In the genomic region with DNA sequence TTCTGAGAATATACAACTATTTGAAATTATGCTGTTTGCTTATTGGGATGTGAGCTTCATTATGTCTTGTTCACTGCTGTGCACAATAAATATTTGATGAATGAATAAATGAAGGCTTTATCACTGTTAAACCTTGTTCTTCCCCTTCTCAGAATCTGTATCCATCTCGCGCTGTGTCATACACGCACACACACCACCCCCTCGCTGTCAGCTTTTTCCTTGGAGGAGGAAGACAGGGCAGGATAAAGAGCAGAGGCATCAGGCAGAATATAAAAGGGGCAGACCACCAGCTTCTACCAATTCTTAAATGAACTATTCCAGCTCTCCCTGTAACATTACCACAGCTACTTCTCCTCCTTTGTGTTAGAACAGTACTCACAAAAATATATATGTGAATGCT, we compare ENCODE assay signal across 19 cellular contexts.
"Had no signal": no experiment of that assay in that cellular context is flagged by ENCODE, and none has a peak within 500 bp of the region (broad histone marks: within the 10 kb centered on the region; RNA-seq: fewer than 3 reads in every experiment).

No MANE protein-coding gene starts in this region.

- H3K4me3 ChIP-seq: body of pancreas, neural progenitor cell, SJSA1, thyroid gland had no signal

- H3K9me3 Mint-ChIP-seq: activated CD4-positive, alpha-beta memory T cell treated with anti-CD3 and anti-CD28 coated beads for 36 hours; activated naive CD4-positive, alpha-beta T cell treated with anti-CD3 and anti-CD28 coated beads for 36 hours; activated T-helper 1 cell treated with anti-CD3 and anti-CD28 coated beads, Interleukin-12 subunit alpha, Interleukin-12 subunit beta, Interleukin-2, Interleukin-4 antibody, amounts not matched to agents 30 ng/mL and 10 ng/mL and 1 ng/mL, durations not matched to agents 14 hours and 24 hours and 36 hours had no signal

- H2AFZ ChIP-seq: neural progenitor cell, parathyroid adenoma had no signal

- H3K36me3 ChIP-seq: neural progenitor cell, SJSA1, thyroid gland, WERI-Rb-1 had no signal

- H3K36me3 Mint-ChIP-seq: neural progenitor cell had no signal

- H3K4me3 Mint-ChIP-seq: activated CD4-positive, alpha-beta memory T cell treated with anti-CD3 and anti-CD28 coated beads for 36 hours; activated naive CD4-positive, alpha-beta T cell treated with anti-CD3 and anti-CD28 coated beads for 36 hours; activated T-helper 1 cell treated with anti-CD3 and anti-CD28 coated beads, Interleukin-12 subunit alpha, Interleukin-12 subunit beta, Interleukin-2, Interleukin-4 antibody, amounts not matched to agents 30 ng/mL and 10 ng/mL and 1 ng/mL, durations not matched to agents 14 hours and 24 hours and 36 hours; neural progenitor cell had no signal

- H3K27me3 Mint-ChIP-seq: activated CD4-positive, alpha-beta memory T cell treated with anti-CD3 and anti-CD28 coated beads for 36 hours had no signal

- DNase-seq: activated CD4-positive, alpha-beta memory T cell treated with anti-CD3 and anti-CD28 coated beads for 36 hours; activated naive CD4-positive, alpha-beta T cell treated with anti-CD3 and anti-CD28 coated beads for 36 hours; amygdala; body of pancreas; cortex of kidney; effector CD8-positive, alpha-beta T cell; foreskin fibroblast; kidney glomerular epithelial cell; mesendoderm; retina; stimulated activated CD4-positive, alpha-beta T cell treated with anti-CD3 and anti-CD28 coated beads, Interleukin-12 subunit alpha, Interleukin-12 subunit beta, amount 100 ng/mL, for 4 hours; stimulated activated CD4-positive, alpha-beta T cell treated with anti-CD3 and anti-CD28 coated beads, Interleukin-2, amount 100 ng/mL, for 24 hours; T1000; thyroid gland; WERI-Rb-1 had no signal

- H3K9me3 ChIP-seq: body of pancreas, SJSA1, thyroid gland had no signal

- H3K4me2 ChIP-seq: neural progenitor cell had no signal

- H3K27ac Mint-ChIP-seq: activated naive CD4-positive, alpha-beta T cell treated with anti-CD3 and anti-CD28 coated beads for 36 hours; activated T-helper 1 cell treated with anti-CD3 and anti-CD28 coated beads, Interleukin-12 subunit alpha, Interleukin-12 subunit beta, Interleukin-2, Interleukin-4 antibody, amounts not matched to agents 30 ng/mL and 10 ng/mL and 1 ng/mL, durations not matched to agents 14 hours and 24 hours and 36 hours; neural progenitor cell had no signal

- H3K79me2 ChIP-seq: parathyroid adenoma had no signal

- H3K27ac ChIP-seq: body of pancreas, neural progenitor cell, parathyroid adenoma, SJSA1, thyroid gland, WERI-Rb-1 had no signal

- ATAC-seq: body of pancreas had no signal

- H3K4me1 ChIP-seq: body of pancreas, neural progenitor cell, parathyroid adenoma, SJSA1, thyroid gland had no signal
